ENCODE assay signal across 18 cellular contexts in genomic region chrX:69130448-69130847, GRCh38.
"Had no signal": no experiment of that assay in that cellular context is flagged by ENCODE, and none has a peak within 500 bp of the region (broad histone marks: within the 10 kb centered on the region; RNA-seq: fewer than 3 reads in every experiment).

No MANE protein-coding gene starts in this region.

- H3K27ac ChIP-seq: epithelial cell of prostate, gastrocnemius medialis, heart right ventricle, neural progenitor cell, ovary had no signal

- FAIRE-seq: bronchial epithelial cell, islet of Langerhans had no signal

- H3K9me3 ChIP-seq: gastrocnemius medialis, heart right ventricle, ovary had no signal

- H3K4me2 ChIP-seq: neural progenitor cell had no signal

- H3K4me1 Mint-ChIP-seq: activated CD4-positive, alpha-beta T cell treated with anti-CD3 and anti-CD28 coated beads, Interleukin-2, amount 10 ng/mL, durations not matched to agents 7 days and 5 days; stimulated activated naive CD8-positive, alpha-beta T cell treated with anti-CD3 and anti-CD28 coated beads, Interleukin-15, amount 100 ng/mL, for 72 hours had no signal

- H3K4me3 ChIP-seq: gastrocnemius medialis, heart right ventricle, lung, neural progenitor cell, ovary had no signal

- H3K4me1 ChIP-seq: gastrocnemius medialis had no signal

- ATAC-seq: effector memory CD8-positive, alpha-beta T cell; gastrocnemius medialis; heart right ventricle; stimulated activated naive CD8-positive, alpha-beta T cell treated with anti-CD3 and anti-CD28 coated beads, Interleukin-15, amount 100 ng/mL, for 72 hours had no signal

- H3K9me3 Mint-ChIP-seq: activated CD4-positive, alpha-beta T cell treated with anti-CD3 and anti-CD28 coated beads, Interleukin-2, amount 10 ng/mL, durations not matched to agents 7 days and 5 days; dendritic cell treated with granulocyte-macrophage colony-stimulating factor and Interleukin-4, amounts not matched to agents 40 ng/mL and 50 ng/mL, for 4 days; effector memory CD8-positive, alpha-beta T cell; stimulated activated naive CD8-positive, alpha-beta T cell treated with anti-CD3 and anti-CD28 coated beads, Interleukin-15, amount 100 ng/mL, for 72 hours; type B pancreatic cell had no signal

- H2AFZ ChIP-seq: neural progenitor cell had no signal

- H3K27ac Mint-ChIP-seq: activated CD4-positive, alpha-beta T cell treated with anti-CD3 and anti-CD28 coated beads, Interleukin-2, amount 10 ng/mL, durations not matched to agents 7 days and 5 days; dendritic cell treated with granulocyte-macrophage colony-stimulating factor and Interleukin-4, amounts not matched to agents 40 ng/mL and 50 ng/mL, for 4 days; effector memory CD8-positive, alpha-beta T cell; stimulated activated naive CD8-positive, alpha-beta T cell treated with anti-CD3 and anti-CD28 coated beads, Interleukin-15, amount 100 ng/mL, for 72 hours; type B pancreatic cell had no signal

- H3K27me3 ChIP-seq: ovary had no signal

- H3K36me3 Mint-ChIP-seq: neural progenitor cell, type B pancreatic cell had no signal

- DNase-seq: activated CD4-positive, alpha-beta T cell treated with anti-CD3 and anti-CD28 coated beads, Interleukin-2, amount 10 ng/mL, durations not matched to agents 7 days and 5 days; activated CD4-positive, CD25-positive, alpha-beta regulatory T cell; activated CD8-positive, alpha-beta memory T cell treated with anti-CD3 and anti-CD28 coated beads, Interleukin-2, amount 50 U/mL, for 48 hours; activated naive CD4-positive, alpha-beta T cell treated with Interleukin-2 at 50 U/mL for 16 hours; anterior cingulate cortex; effector memory CD8-positive, alpha-beta T cell; gastrocnemius medialis; heart right ventricle; ovary; stimulated activated CD4-positive, alpha-beta T cell treated with anti-CD3 and anti-CD28 coated beads, Interleukin-1b, Interleukin-23, amount 100 ng/mL, for 48 hours; stimulated activated naive CD8-positive, alpha-beta T cell treated with anti-CD3 and anti-CD28 coated beads, Interleukin-15, amount 100 ng/mL, for 72 hours had no signal

- H3K4me3 Mint-ChIP-seq: activated CD4-positive, alpha-beta T cell treated with anti-CD3 and anti-CD28 coated beads, Interleukin-2, amount 10 ng/mL, durations not matched to agents 7 days and 5 days; dendritic cell treated with granulocyte-macrophage colony-stimulating factor and Interleukin-4, amounts not matched to agents 40 ng/mL and 50 ng/mL, for 4 days; effector memory CD8-positive, alpha-beta T cell; neural progenitor cell; stimulated activated naive CD8-positive, alpha-beta T cell treated with anti-CD3 and anti-CD28 coated beads, Interleukin-15, amount 100 ng/mL, for 72 hours; type B pancreatic cell had no signal

- H3K9ac ChIP-seq: neural progenitor cell had no signal

- H3K36me3 ChIP-seq: gastrocnemius medialis, heart right ventricle, neural progenitor cell, ovary had no signal
